In genomic region chr6:25058387-25058786, GRCh38 we compare ENCODE assay signal across 1 cellular context.
TF ChIP-seq lines count a peak whose summit lies in the region.

No MANE protein-coding gene starts in this region.

TF ChIP-seq in IMR-90, 13 proteins besides CTCF, POLR2A, EP300 and RAD21:
- TF ChIP-seq CHD1 (IDR thresholded peaks at IDR 0.05; ENCODE audit: low read depth, low read length): no peak
- no peak for TF ChIP-seq CEBPB (IDR thresholded peaks at IDR 0.05; ENCODE audit: low read depth, low read length)
- TF ChIP-seq MXI1 (IDR thresholded peaks at IDR 0.05; ENCODE audit: borderline replicate concordance, low read depth, low read length): no peak
- TF ChIP-seq NFE2L2 (IDR thresholded peaks at IDR 0.05; ENCODE audit: low read depth, low read length): no peak
- no peak for TF ChIP-seq MAFK (IDR thresholded peaks at IDR 0.05; ENCODE audit: low read depth, low read length)
- TF ChIP-seq ELK1 (IDR thresholded peaks at IDR 0.05; ENCODE audit: borderline replicate concordance, low read depth, low read length): no peak
- TF ChIP-seq FOS (IDR thresholded peaks at IDR 0.05; ENCODE audit: low read depth, low read length): no peak
- no peak for TF ChIP-seq USF2 (IDR thresholded peaks at IDR 0.05; ENCODE audit: low read depth, low read length)
- no peak for TF ChIP-seq RCOR1 (IDR thresholded peaks at IDR 0.05; ENCODE audit: insufficient replicate concordance, low read length)
- no peak for TF ChIP-seq MAZ (IDR thresholded peaks at IDR 0.05; ENCODE audit: borderline replicate concordance, low read depth, low read length)
- TF ChIP-seq RFX5 (IDR thresholded peaks at IDR 0.05; ENCODE audit: low read depth, low read length): no peak
- no peak for TF ChIP-seq SMC3 (IDR thresholded peaks at IDR 0.05; ENCODE audit: low read depth, low read length)
- TF ChIP-seq BHLHE40 (IDR thresholded peaks at IDR 0.05; ENCODE audit: low read depth, low read length): no peak
